Comparison of ENCODE assay signal across 25 cellular contexts in the genomic region with DNA sequence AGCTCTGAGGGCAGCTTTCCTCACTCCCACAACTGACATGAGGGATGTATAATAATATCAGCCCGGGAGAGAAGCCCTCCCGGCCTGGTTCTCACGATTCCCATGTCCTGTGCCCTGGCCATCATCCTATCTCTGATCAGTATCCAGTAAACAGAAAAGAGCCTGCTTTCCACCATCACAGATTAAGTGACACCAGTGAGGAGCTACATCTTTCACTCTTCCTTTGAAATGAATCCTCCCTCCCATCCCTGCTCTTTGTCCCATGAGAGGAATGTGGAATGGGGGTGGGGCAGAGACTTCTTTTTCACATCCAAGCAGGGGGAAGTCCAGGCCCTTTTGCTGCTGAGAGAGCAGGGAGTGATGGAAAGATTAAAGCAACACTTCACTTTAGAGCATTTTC.
DNase-seq lines count a peak whose midpoint lies in the region; ATAC-seq and TF ChIP-seq lines count a peak whose summit lies in the region.
"Had no signal": no experiment of that assay in that cellular context is flagged by ENCODE, and none has a peak within 500 bp of the region (broad histone marks: within the 10 kb centered on the region; RNA-seq: fewer than 3 reads in every experiment).

No MANE protein-coding gene starts in this region.

- H4K8ac ChIP-seq in IMR-90 (ENCODE audit: low read depth in 2 of 2, low read length in 2 of 2) (peak overlapping the region in 1 of 2 experiments; percentile 40; a peak in 1 of 4 replicates), mesendoderm (ENCODE audit: low read depth, low read length) (no peak overlapping the region)

- H2AFZ ChIP-seq in IMR-90 (replicated peaks; ENCODE audit: low read length, poor library complexity) = no peak overlapping the region

- TF ChIP-seq CTCF in IMR-90 (conservative IDR thresholded peaks at IDR 0.05; ENCODE audit: low read depth, low read length) (no peak), endodermal cell (conservative IDR thresholded peaks at IDR 0.05) (no peak), spleen (IDR thresholded peaks at IDR 0.05 in 8 of 11, conservative IDR thresholded peaks at IDR 0.05 in 3 of 11) (no peak)

- H2BK5ac ChIP-seq in IMR-90 (ENCODE audit: low read depth, low read length, poor library complexity, severe bottlenecking) (no peak overlapping the region), mesendoderm (ENCODE audit: low read length) (no peak overlapping the region)

- in situ Hi-C loops in IMR-90 (cut with MboI; ENCODE audit: low sequenced_read_pairs) = no loop called here

- H2BK120ac ChIP-seq in IMR-90 (ENCODE audit: low read depth, low read length) (peak overlapping the region; percentile 19; the same call in 1 of the 2 replicates), mesendoderm (ENCODE audit: low read depth, low read length) (peak overlapping the region; percentile 8)

- H3K9me3 ChIP-seq in IMR-90 (ENCODE audit: control insufficient read depth, insufficient read depth, low read length) (peaks cover 4% of the 10 kb centered on the region; the same call in 1 of the 2 replicates), endodermal cell (ENCODE audit: control insufficient read depth, low read length) (peaks cover 4% of the 10 kb centered on the region), spleen (peaks cover 0 to 3% (median 0%) of the 10 kb centered on the region in 8 donors)
- H3K9me3 ChIP-seq: body of pancreas, upper lobe of right lung had no signal

- CTCF ChIA-PET in IMR-90 (lab: Yijun Ruan, JAX) = no interaction called here

- H2AK5ac ChIP-seq in IMR-90 (ENCODE audit: low read depth, low read length) = no peak overlapping the region
- no peak overlapping the region for H2AK5ac ChIP-seq in mesendoderm (ENCODE audit: low read length)

- no peaks in the 10 kb centered on the region for H3K79me2 ChIP-seq in mesendoderm (ENCODE audit: control insufficient read depth, insufficient read depth, low read length)

- H3K4me3 Mint-ChIP-seq in endodermal cell = no peak overlapping the region
- H3K4me3 Mint-ChIP-seq: activated naive CD8-positive, alpha-beta T cell treated with anti-CD3 and anti-CD28 coated beads, Interleukin-2, amount 10 ng/mL, durations not matched to agents 7 days and 5 days; B cell; IgD-negative memory B cell; naive thymus-derived CD4-positive, alpha-beta T cell; stimulated activated naive CD8-positive, alpha-beta T cell treated with anti-CD3 and anti-CD28 coated beads, Interleukin-15, amount 100 ng/mL, for 72 hours; T-helper 1 cell treated with Interleukin-12 subunit alpha and Interleukin-12 subunit beta and Interleukin-4 antibody, amounts not matched to agents 30 μg/mL and 1 μg/mL, for 36 hours had no signal

- H3K14ac ChIP-seq in IMR-90 (replicated peaks; ENCODE audit: low read depth, low read length) = no peak overlapping the region

- no CpG with 5 or more reads among the region's 3 CpGs for WGBS in IMR-90 (ENCODE audit: extremely low coverage in 2 of 2, insufficient read length in 1 of 2), 2 experiments
- 85% methylated on average over 3 of the region's 3 CpGs; no CpG with 5 or more reads in 1 of the 2 experiments for WGBS in endodermal cell (ENCODE audit: insufficient coverage in 1 of 2, insufficient read length in 1 of 2), 2 experiments
- no CpG with 5 or more reads among the region's 3 CpGs for WGBS in mesendoderm (ENCODE audit: extremely low coverage, insufficient coverage, low lambda C conversion rate)
- 42 to 49% (median 46%) methylated on average over 3 of the region's 3 CpGs for WGBS in spleen, 5 donors

- H3K18ac ChIP-seq in IMR-90 (ENCODE audit: low read depth, low read length) = peak overlapping the region; percentile 29; the same call in 1 of the 2 replicates
- peak overlapping the region; percentile 56 for H3K18ac ChIP-seq in mesendoderm (ENCODE audit: low read length)

- H3K4me3 ChIP-seq in IMR-90 (ENCODE audit: insufficient read depth, low read depth, low read length) = no peak overlapping the region
- no peak overlapping the region for H3K4me3 ChIP-seq in endodermal cell (ENCODE audit: low read length)
- no peak overlapping the region for H3K4me3 ChIP-seq in mesendoderm (ENCODE audit: low read length)
- no peak overlapping the region for H3K4me3 ChIP-seq in spleen
- H3K4me3 ChIP-seq: body of pancreas, heart left ventricle, skin epidermis, upper lobe of right lung had no signal

- intact Hi-C loops in IMR-90 (cut with micrococcal nuclease) = no loop called here
- intact Hi-C loops in spleen (cut with DNase I; ENCODE audit: low total_unique reads) = no loop called here

- H3K79me1 ChIP-seq in IMR-90 (ENCODE audit: low read depth in 1 of 2, low read length in 2 of 2) = no peaks in the 10 kb centered on the region
- no peaks in the 10 kb centered on the region for H3K79me1 ChIP-seq in mesendoderm (ENCODE audit: low read length)

- DNase-seq in IMR-90 (no peak), endodermal cell (peak; percentile 77), mesendoderm (peak; percentile 88), spleen (no peak), SW 1271 (lab: John Stamatoyannopoulos, UW) (no peak)
- DNase-seq: activated CD4-positive, alpha-beta T cell treated with anti-CD3 and anti-CD28 coated beads, Interleukin-2, amount 50 U/mL, for 1 hour; activated naive CD8-positive, alpha-beta T cell treated with anti-CD3 and anti-CD28 coated beads, Interleukin-2, amount 10 ng/mL, durations not matched to agents 7 days and 5 days; body of pancreas; DND-41; heart left ventricle; naive thymus-derived CD4-positive, alpha-beta T cell; NCI-H1417; NCI-H2171 treated with DMSO at 0.1 percent for 48 hours; NCI-H526 treated with DMSO at 0.1 percent for 48 hours; stimulated activated CD4-positive, alpha-beta T cell treated with anti-CD3 and anti-CD28 coated beads, Interleukin-4, amount 100 ng/mL, for 1 hour; stimulated activated naive CD8-positive, alpha-beta T cell treated with anti-CD3 and anti-CD28 coated beads, Interleukin-15, amount 100 ng/mL, for 72 hours; upper lobe of right lung had no signal

- H3K9me1 ChIP-seq in IMR-90 (ENCODE audit: insufficient read depth, low read length) = peaks cover 5% of the 10 kb centered on the region; the same call in 1 of the 2 replicates

- no peak overlapping the region for H2AK9ac ChIP-seq in IMR-90 (replicated peaks; ENCODE audit: low read depth, low read length, poor library complexity)

- H4K20me1 ChIP-seq in IMR-90 (ENCODE audit: insufficient read depth, low read length) = no peaks in the 10 kb centered on the region

- BruUV-seq in IMR-90 (replicated peaks; lab: Mats Ljungman, UMichigan) = no TSS peak

- H3K27ac ChIP-seq in IMR-90 (ENCODE audit: insufficient read depth, low read length) = no peak overlapping the region
- H3K27ac ChIP-seq in endodermal cell (ENCODE audit: low read depth, low read length) = peak overlapping the region; percentile 4
- H3K27ac ChIP-seq in mesendoderm (ENCODE audit: low read depth, low read length) = peak overlapping the region; percentile 11
- H3K27ac ChIP-seq in spleen = peak overlapping the region in 6 of 8 donors; percentile 23 to 64 (median 48)
- H3K27ac ChIP-seq: body of pancreas, heart left ventricle, skin epidermis, upper lobe of right lung, VCaP had no signal

- H3K27me3 Mint-ChIP-seq in endodermal cell (ENCODE audit: insufficient read depth) = no peaks in the 10 kb centered on the region

- peaks cover 8% of the 10 kb centered on the region; the same call in 1 of the 2 replicates for H3K4me1 ChIP-seq in IMR-90 (ENCODE audit: control insufficient read depth, insufficient read depth, low read length)
- H3K4me1 ChIP-seq in endodermal cell (ENCODE audit: control insufficient read depth, insufficient read depth, low read length) = no peaks in the 10 kb centered on the region
- peaks cover 10% of the 10 kb centered on the region for H3K4me1 ChIP-seq in mesendoderm (ENCODE audit: control insufficient read depth, low read depth, low read length)
- peaks cover 0 to 5% (median 0%) of the 10 kb centered on the region in 6 donors for H3K4me1 ChIP-seq in spleen
- H3K4me1 ChIP-seq: body of pancreas, upper lobe of right lung had no signal

- peaks cover 17% of the 10 kb centered on the region for H3K4me1 Mint-ChIP-seq in endodermal cell
- H3K4me1 Mint-ChIP-seq: activated naive CD8-positive, alpha-beta T cell treated with anti-CD3 and anti-CD28 coated beads, Interleukin-2, amount 10 ng/mL, durations not matched to agents 7 days and 5 days; B cell; naive thymus-derived CD4-positive, alpha-beta T cell; stimulated activated naive CD8-positive, alpha-beta T cell treated with anti-CD3 and anti-CD28 coated beads, Interleukin-15, amount 100 ng/mL, for 72 hours had no signal

- H3K56ac ChIP-seq in IMR-90 (ENCODE audit: extremely low read depth, insufficient read depth, low read length) (no peak overlapping the region), mesendoderm (ENCODE audit: low read length) (peak overlapping the region; percentile 54)

- H3K4ac ChIP-seq in IMR-90 (ENCODE audit: low read depth, low read length) = no peak overlapping the region; the same call in 1 of the 2 replicates
- H3K4ac ChIP-seq in mesendoderm (ENCODE audit: low read depth, low read length) = peak overlapping the region; percentile 63

- H3K4me2 ChIP-seq in IMR-90 (ENCODE audit: low read depth, low read length) = no peak overlapping the region
- H3K4me2 ChIP-seq in mesendoderm (ENCODE audit: low read length) = no peak overlapping the region

- no peaks in the 10 kb centered on the region for H3K36me3 Mint-ChIP-seq in endodermal cell (ENCODE audit: low read depth)
- H3K36me3 Mint-ChIP-seq: activated naive CD8-positive, alpha-beta T cell treated with anti-CD3 and anti-CD28 coated beads, Interleukin-2, amount 10 ng/mL, durations not matched to agents 7 days and 5 days; IgD-negative memory B cell; naive thymus-derived CD4-positive, alpha-beta T cell had no signal

- dilution Hi-C loops in IMR-90 (cut with HindIII; ENCODE audit: low sequenced_read_pairs, unreplicated experiment) = no loop called here

- H4K91ac ChIP-seq in IMR-90 (ENCODE audit: insufficient read depth, low read depth, low read length) = no peak overlapping the region; the same call in 1 of the 2 replicates

- ATAC-seq in IMR-90 (ENCODE audit: low read depth) (no peak), GM21825 (IDR thresholded peaks at IDR 0.05; ENCODE audit: unreplicated experiment) (no peak), HG03139 (IDR thresholded peaks at IDR 0.05; ENCODE audit: unreplicated experiment) (no peak)
- ATAC-seq: body of pancreas; HCT116; heart left ventricle; naive thymus-derived CD4-positive, alpha-beta T cell; stimulated activated naive CD8-positive, alpha-beta T cell treated with anti-CD3 and anti-CD28 coated beads, Interleukin-15, amount 100 ng/mL, for 72 hours; upper lobe of right lung had no signal

- H3K36me3 ChIP-seq in IMR-90 (ENCODE audit: control insufficient read depth, insufficient read depth, low read length) = no peaks in the 10 kb centered on the region
- H3K36me3 ChIP-seq in endodermal cell (ENCODE audit: control insufficient read depth, insufficient read depth, low read length) = no peaks in the 10 kb centered on the region
- no peaks in the 10 kb centered on the region for H3K36me3 ChIP-seq in mesendoderm (ENCODE audit: control insufficient read depth, insufficient read depth, low read length)
- H3K36me3 ChIP-seq in spleen = no peaks in the 10 kb centered on the region
- H3K36me3 ChIP-seq: heart left ventricle, upper lobe of right lung had no signal

- TF ChIP-seq POLR2A in IMR-90 (IDR thresholded peaks at IDR 0.05; ENCODE audit: low read depth, low read length) (no peak), spleen (IDR thresholded peaks at IDR 0.05) (no peak)

- POLR2A ChIA-PET in IMR-90 (lab: Charles Lee; ENCODE audit: unreplicated experiment) = no interaction called here

- H3K9ac ChIP-seq in IMR-90 (ENCODE audit: low read depth, low read length) (no peak overlapping the region), endodermal cell (ENCODE audit: extremely low read depth, low read length, poor library complexity, severe bottlenecking) (no peak overlapping the region), mesendoderm (ENCODE audit: low read length) (no peak overlapping the region)

- peak overlapping the region; percentile 62 for H3K27ac Mint-ChIP-seq in endodermal cell
- H3K27ac Mint-ChIP-seq: activated naive CD8-positive, alpha-beta T cell treated with anti-CD3 and anti-CD28 coated beads, Interleukin-2, amount 10 ng/mL, durations not matched to agents 7 days and 5 days; B cell; naive thymus-derived CD4-positive, alpha-beta T cell; stimulated activated naive CD8-positive, alpha-beta T cell treated with anti-CD3 and anti-CD28 coated beads, Interleukin-15, amount 100 ng/mL, for 72 hours; T-helper 1 cell treated with Interleukin-12 subunit alpha and Interleukin-12 subunit beta and Interleukin-4 antibody, amounts not matched to agents 30 μg/mL and 1 μg/mL, for 36 hours had no signal

- 0 out of 3 replicates have a peak overlapping the region, but pooled peaks have one; percentile 28 for H2BK15ac ChIP-seq in IMR-90 (ENCODE audit: low read depth, low read length)
- H2BK15ac ChIP-seq in mesendoderm (replicated peaks; ENCODE audit: low read depth) = no peak overlapping the region

- H2BK20ac ChIP-seq in IMR-90 (ENCODE audit: low read depth, low read length) = no peak overlapping the region; the same call in 1 of the 2 replicates

- no peak for TF ChIP-seq RAD21 in IMR-90 (IDR thresholded peaks at IDR 0.05; ENCODE audit: low read length)

- H3K9me3 Mint-ChIP-seq in endodermal cell = no peaks in the 10 kb centered on the region
- H3K9me3 Mint-ChIP-seq: activated naive CD8-positive, alpha-beta T cell treated with anti-CD3 and anti-CD28 coated beads, Interleukin-2, amount 10 ng/mL, durations not matched to agents 7 days and 5 days; T-helper 1 cell treated with Interleukin-12 subunit alpha and Interleukin-12 subunit beta and Interleukin-4 antibody, amounts not matched to agents 30 μg/mL and 1 μg/mL, for 36 hours had no signal

- peaks cover 14% of the 10 kb centered on the region for H3K27me3 ChIP-seq in IMR-90 (ENCODE audit: control insufficient read depth, insufficient read depth, low read length)
- H3K27me3 ChIP-seq in endodermal cell (ENCODE audit: control insufficient read depth, insufficient read depth, low read length, poor library complexity, severe bottlenecking) = no peaks in the 10 kb centered on the region
- H3K27me3 ChIP-seq in mesendoderm (ENCODE audit: insufficient read depth, low read length, poor library complexity) = no peaks in the 10 kb centered on the region
- peaks cover 0 to 33% (median 0%) of the 10 kb centered on the region in 7 donors for H3K27me3 ChIP-seq in spleen (replicated peaks in 1 of 7)
- H3K27me3 ChIP-seq: body of pancreas, upper lobe of right lung had no signal

- no peak overlapping the region; the same call in 1 of the 2 replicates for H4K5ac ChIP-seq in IMR-90 (ENCODE audit: low read depth, low read length)
- H4K5ac ChIP-seq in mesendoderm (ENCODE audit: low read length) = no peak overlapping the region

- no peak overlapping the region for H3K23ac ChIP-seq in IMR-90 (ENCODE audit: low read depth, low read length)
- H3K23ac ChIP-seq in mesendoderm (ENCODE audit: low read length) = no peak overlapping the region

Comparison
In these comparisons a context has a peak if more than half of its experiments do, and no peak if none do; other contexts are left out.
1. DNase-seq: peak in endodermal cell (single experiment) and mesendoderm (single experiment); none in IMR-90 (single experiment), spleen (single experiment) and SW 1271 (0 of 2).